8 cellular contexts compared by ENCODE assay signal in the genomic region with DNA sequence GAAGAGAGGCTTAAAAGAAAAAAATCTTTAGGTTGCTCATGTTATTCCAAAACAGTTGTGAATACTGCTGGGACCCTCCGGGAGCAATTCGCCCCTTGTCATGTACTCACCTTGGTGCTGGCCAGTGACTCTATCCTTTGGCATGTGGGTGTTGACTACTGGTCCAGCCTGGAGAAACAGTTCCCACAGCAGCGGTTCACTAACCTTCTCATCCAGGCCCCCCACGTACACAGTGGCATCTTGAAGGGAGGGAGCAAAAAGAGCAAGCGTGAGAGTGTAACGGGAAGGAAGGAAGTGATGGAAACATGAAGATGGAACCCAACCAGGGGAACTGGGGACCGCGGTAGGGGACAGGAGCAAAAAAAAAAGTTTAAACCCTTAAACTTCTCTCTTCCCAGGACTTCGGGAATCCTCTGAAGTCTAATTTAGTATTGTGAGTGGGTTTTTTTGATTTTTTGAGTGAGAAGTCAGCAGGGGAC. TPM values are rescaled to one million over a fixed set of nuclear protein-coding genes. Genes with fewer than 3 reads are reported as not detected.
A peak's percentile ranks its signal among the peaks of the same experiment; 100 is the strongest.
DNase-seq lines count a peak whose midpoint lies in the region; ATAC-seq and TF ChIP-seq lines count a peak whose summit lies in the region.

No MANE protein-coding gene starts in this region.

- no TSS peak for BruUV-seq in PC-3 (replicated peaks; lab: Mats Ljungman, UMichigan)

- H3K27me3 ChIP-seq in PC-3 (ENCODE audit: low read length) (no peaks in the 10 kb centered on the region), ovary (no peaks in the 10 kb centered on the region)

- peak overlapping the region; percentile 77 for H3K27ac ChIP-seq in PC-3 (ENCODE audit: low read length)
- no peak overlapping the region for H3K27ac ChIP-seq in ovary

- H3K4me3 ChIP-seq in PC-3 (ENCODE audit: low read length) (peak overlapping the region; percentile 93), epithelial cell of esophagus (ENCODE audit: low read length) (peak overlapping the region; percentile 97), ovary (peak overlapping the region; percentile 80)

- H3K9me3 ChIP-seq in PC-3 (ENCODE audit: low read length) (no peaks in the 10 kb centered on the region), ovary (no peaks in the 10 kb centered on the region)

- no peak for TF ChIP-seq EP300 in ovary (IDR thresholded peaks at IDR 0.05)

- H3K79me2 ChIP-seq in PC-3 (ENCODE audit: low read length): peaks cover 34% of the 10 kb centered on the region

- POLR2A ChIA-PET in PC-3 (lab: Charles Lee; ENCODE audit: unreplicated experiment): no interaction called here

- peaks cover 48% of the 10 kb centered on the region for H3K36me3 ChIP-seq in PC-3 (ENCODE audit: low read depth, low read length)
- no peaks in the 10 kb centered on the region for H3K36me3 ChIP-seq in ovary

- H2AFZ ChIP-seq in PC-3 (ENCODE audit: low read length): peak overlapping the region; percentile 74

- H3K4me1 ChIP-seq in PC-3 (ENCODE audit: insufficient read depth, low read length): peaks cover 41% of the 10 kb centered on the region
- peaks cover 16% of the 10 kb centered on the region for H3K4me1 ChIP-seq in ovary (ENCODE audit: insufficient read depth)

- no peak for ATAC-seq in PC-3
- no peak for ATAC-seq in GM19023 (IDR thresholded peaks at IDR 0.05; ENCODE audit: unreplicated experiment)

- TF ChIP-seq CTCF in PC-3 (conservative IDR thresholded peaks at IDR 0.05; ENCODE audit: low read depth, low read length): no peak
- TF ChIP-seq CTCF in epithelial cell of esophagus (IDR thresholded peaks at IDR 0.05; ENCODE audit: insufficient read depth, low read depth, low read length, missing control alignments): no peak
- TF ChIP-seq CTCF in ovary (IDR thresholded peaks at IDR 0.05): no peak

- 2 to 3% (median 2%) methylated on average over 9 of the region's 9 CpGs for WGBS in ovary, 3 donors

- H3K9ac ChIP-seq in PC-3 (ENCODE audit: low read length): peak overlapping the region; percentile 91

- peak overlapping the region; percentile 86 for H3K4me2 ChIP-seq in PC-3 (ENCODE audit: low read length)

- H3F3A ChIP-seq in PC-3 (ENCODE audit: low read length, unreplicated experiment): no peaks in the 10 kb centered on the region

- H4K20me1 ChIP-seq in PC-3 (ENCODE audit: low read length): peaks cover 27% of the 10 kb centered on the region; the same call in 1 of the 2 replicates

- TF ChIP-seq POLR2A in ovary (IDR thresholded peaks at IDR 0.05): no peak

- CTCF ChIA-PET in PC-3 (lab: Charles Lee): no interaction called here

- peak; percentile 45 for DNase-seq in EH (ENCODE audit: low read depth)
- DNase-seq in PC-3: peak; percentile 18
- peak; percentile 20 for DNase-seq in epithelial cell of esophagus (ENCODE audit: low read depth)
- DNase-seq in ovary: no peak
- DNase-seq in AG20443 (ENCODE audit: low spot score): no peak
- no peak for DNase-seq in NCI-H1930 (lab: John Stamatoyannopoulos, UW)
- no peak for DNase-seq in activated gamma-delta T cell treated with Interleukin-2 at 50 U/mL for 16 hours

- no peaks in the 10 kb centered on the region for H3K9me2 ChIP-seq in PC-3 (replicated peaks; ENCODE audit: low read length)

- intact Hi-C loops in PC-3 (cut with micrococcal nuclease): loop anchor here (1.0 kb wide), 1 partner anchor 10 kb away; no protein-coding TSS in a partner anchor
- intact Hi-C loops in ovary (cut with DNase I): no loop called here

RNA-seq across cellular contexts. Expression of gene SF3B4, which starts 0.5 kb away (rescaled TPM):
- total RNA-seq in PC-3 (2014; rRNA removed): 23.5 and 28.1 TPM in 2 replicates
- 10 to 100 TPM in 5 of 7 donors, 1 to 10 TPM in 2; 9.2 to 70.2 (median 57.8) TPM for total RNA-seq in ovary
- 10 to 100 TPM; 35.8 to 91.4 TPM for polyA plus RNA-seq in ovary

RNA-seq across cellular contexts. Expression of gene SV2A, which starts 9.5 kb away (rescaled TPM):
- total RNA-seq in PC-3 (2014; rRNA removed) (not detected in 2 replicates), ovary (1 to 10 TPM; 1.2 to 7.7 (median 3.2) TPM)
- polyA plus RNA-seq in ovary: 1 to 10 TPM; 3.2 to 7.9 TPM

RNA-seq across cellular contexts. Expression of gene MTMR11, which starts 9.6 kb away (rescaled TPM):
- total RNA-seq in PC-3 (2014; rRNA removed): 5.1 and 7.0 TPM in 2 replicates
- 10 to 100 TPM; 20.2 to 51.5 (median 34.6) TPM for total RNA-seq in ovary
- 10 to 100 TPM; 19.1 to 33.0 TPM for polyA plus RNA-seq in ovary

RNA-seq across cellular contexts. Expression of gene BOLA1, which starts 27.7 kb away (rescaled TPM):
- total RNA-seq in PC-3 (2014; rRNA removed) (27.6 and 38.6 TPM in 2 replicates), ovary (10 to 100 TPM; 11.6 to 36.5 (median 16.1) TPM)
- polyA plus RNA-seq in ovary: 10 to 100 TPM; 13.6 to 30.1 TPM

Comparison
In these comparisons a context has a peak if more than half of its experiments do, and no peak if none do; other contexts are left out.
1. DNase-seq: peak in EH (single experiment), PC-3 (single experiment) and epithelial cell of esophagus (single experiment); none in ovary (0 of 5), AG20443 (single experiment), NCI-H1930 (0 of 2) and activated gamma-delta T cell treated with Interleukin-2 at 50 U/mL for 16 hours (single experiment).
2. Peak in every context shown above with its lines, with median percentiles within 50 percentile points of each other: H3K4me3 ChIP-seq.